8 cellular contexts compared by ENCODE assay signal in genomic region chr10:119542357-119542989, GRCh38. TPM values are rescaled to one million over a fixed set of nuclear protein-coding genes. Genes with fewer than 3 reads are reported as not detected.
DNase-seq lines count a peak whose midpoint lies in the region; ATAC-seq and TF ChIP-seq lines count a peak whose summit lies in the region.

A gene with protein sequence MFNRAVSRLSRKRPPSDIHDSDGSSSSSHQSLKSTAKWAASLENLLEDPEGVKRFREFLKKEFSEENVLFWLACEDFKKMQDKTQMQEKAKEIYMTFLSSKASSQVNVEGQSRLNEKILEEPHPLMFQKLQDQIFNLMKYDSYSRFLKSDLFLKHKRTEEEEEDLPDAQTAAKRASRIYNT (minus strand): TSS chr10:119542719. CDS start chr10:119542638, 81 bp downstream.

- peak within 1 kb of the TSS; percentile 92 for H3K4me3 ChIP-seq in BLaER1

- H3K27ac Mint-ChIP-seq in type B pancreatic cell: peak within 1 kb of the TSS; percentile 74

- DNase-seq in SIG-M5 (lab: John Stamatoyannopoulos, UW) (peak; percentile 30), head of caudate nucleus (peak; percentile 9 to 85 (median 64)), posterior cingulate gyrus (peak in 9 of 10 donors; percentile 29 to 92 (median 48)), type B pancreatic cell (ENCODE audit: extremely low spot score, unreplicated experiment) (no peak)
- DNase-seq in activated gamma-delta T cell treated with anti-CD3 and anti-CD28 coated beads, Interleukin-2, amount 50 U/mL, for 16 hours (ENCODE audit: low read depth): peak; percentile 68

- H3K9me3 ChIP-seq in BLaER1: no peaks in the 10 kb centered on the region

- H4K20me1 ChIP-seq in BLaER1: peaks cover 40% of the 10 kb centered on the region

- peak within 1 kb of the TSS; percentile 100 for H3K4me2 ChIP-seq in BLaER1

- intact Hi-C loops in head of caudate nucleus (cut with DNase I): no loop called here
- intact Hi-C loops in posterior cingulate gyrus (cut with DNase I): no loop called here

- H3K36me3 ChIP-seq in BLaER1: no peaks in the 10 kb centered on the region

- TF ChIP-seq CTCF in type B pancreatic cell (conservative IDR thresholded peaks at IDR 0.05): no peak

- H3K27me3 Mint-ChIP-seq in type B pancreatic cell: peaks cover 66% of the 10 kb centered on the region

- H3K27ac ChIP-seq in BLaER1: peak within 1 kb of the TSS; percentile 87

- H3K27me3 ChIP-seq in BLaER1: peaks cover 14% of the 10 kb centered on the region

- peak; percentile 81 for ATAC-seq in GM19324 (IDR thresholded peaks at IDR 0.05; ENCODE audit: low FRiP score, unreplicated experiment)
- peak; percentile 65 for ATAC-seq in HG03442 (IDR thresholded peaks at IDR 0.05; ENCODE audit: unreplicated experiment)

- H3K4me1 ChIP-seq in BLaER1: peaks cover 59% of the 10 kb centered on the region

- H3K4me3 Mint-ChIP-seq in type B pancreatic cell: peak within 1 kb of the TSS; percentile 93

- H3K36me3 Mint-ChIP-seq in type B pancreatic cell: no peaks in the 10 kb centered on the region

- H3K9me3 Mint-ChIP-seq in type B pancreatic cell: no peaks in the 10 kb centered on the region

- peaks cover 30% of the 10 kb centered on the region for H3K4me1 Mint-ChIP-seq in type B pancreatic cell (ENCODE audit: unreplicated experiment)

- H3K9ac ChIP-seq in BLaER1: peak within 1 kb of the TSS; percentile 84

RNA-seq across cellular contexts. Expression of the gene that starts here (rescaled TPM):
- total RNA-seq in type B pancreatic cell (ENCODE audit: low replicate concordance): 10.2 and 16.0 TPM in 2 replicates
